8 cellular contexts compared by ENCODE assay signal in the genomic region with DNA sequence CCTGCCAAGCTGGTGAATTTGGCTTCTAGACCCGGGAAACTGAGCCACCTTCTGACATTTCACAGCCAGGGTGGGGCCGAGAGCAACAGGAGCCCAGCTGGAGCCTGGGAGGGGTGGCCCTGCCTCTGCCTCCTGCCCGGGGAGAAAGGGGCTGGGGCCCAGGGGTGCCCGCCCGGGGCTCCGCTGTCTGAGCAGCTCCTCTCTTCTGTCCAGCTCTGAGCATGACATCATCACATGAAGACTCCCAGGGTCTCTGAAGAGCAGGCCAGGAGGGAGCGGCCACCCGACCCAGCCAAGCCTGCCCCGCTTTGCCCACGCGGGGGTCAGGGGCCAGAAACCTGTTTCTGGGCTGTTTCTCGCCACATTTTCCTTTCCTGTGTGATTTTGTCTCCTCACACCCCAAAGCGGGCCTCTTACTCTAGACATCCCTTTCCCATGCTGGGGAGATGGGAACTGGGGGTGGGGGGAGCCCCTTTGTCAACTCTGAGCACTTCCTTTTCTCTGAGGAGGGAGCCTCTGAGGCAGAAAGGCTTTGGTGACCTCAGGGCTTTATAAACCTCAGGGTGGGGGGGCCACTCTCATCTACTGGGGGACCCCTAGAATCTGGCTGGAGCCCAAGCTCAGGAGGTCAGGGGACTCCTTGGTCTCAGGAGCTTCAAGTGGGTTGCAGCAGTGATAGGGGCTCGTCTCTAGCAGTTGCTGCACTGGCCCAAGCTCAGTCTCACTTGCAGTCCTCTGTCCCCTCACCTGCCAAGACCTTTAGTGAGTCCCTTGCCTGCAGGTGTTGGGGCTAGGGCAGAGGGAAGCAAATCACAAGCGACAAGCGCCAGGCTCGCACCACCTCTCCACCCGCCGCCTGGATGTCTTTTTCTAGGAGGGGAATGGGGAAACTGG. TPM values are rescaled to one million over a fixed set of nuclear protein-coding genes. Genes with fewer than 3 reads are reported as not detected.
DNase-seq lines count a peak whose midpoint lies in the region; ATAC-seq and TF ChIP-seq lines count a peak whose summit lies in the region.

No MANE protein-coding gene starts in this region.

- H3K9me3 ChIP-seq in vagina, result no peaks in the 10 kb centered on the region

- peak overlapping the region; percentile 98 to 100 (median 100) for H3K27ac Mint-ChIP-seq in naive B cell

- no peak for TF ChIP-seq POLR2A in vagina (IDR thresholded peaks at IDR 0.05)

- peak; percentile 65 for DNase-seq in activated naive CD4-positive, alpha-beta T cell treated with Interleukin-2 at 50 U/mL for 16 hours
- peak; percentile 75 for DNase-seq in naive B cell
- DNase-seq in vagina (ENCODE audit: extremely low spot score in 2 of 2), result no peak
- no peak for DNase-seq in kidney glomerular epithelial cell (lab: John Stamatoyannopoulos, UW)
- DNase-seq in NCI-H774 (lab: John Stamatoyannopoulos, UW), result no peak
- DNase-seq in NCI-H526 treated with DMSO at 0.1 percent for 48 hours (lab: John Stamatoyannopoulos, UW), result no peak

- H3K9me3 Mint-ChIP-seq in naive B cell, result no peaks in the 10 kb centered on the region

- peak overlapping the region; percentile 80 to 91 (median 87) for H3K4me3 Mint-ChIP-seq in naive B cell

- H3K36me3 Mint-ChIP-seq in naive B cell, result no peaks in the 10 kb centered on the region

- no peak for TF ChIP-seq CTCF in vagina (IDR thresholded peaks at IDR 0.05)

- peaks cover 67% of the 10 kb centered on the region for H3K4me1 ChIP-seq in vagina

- no peaks in the 10 kb centered on the region for H3K27me3 ChIP-seq in vagina

- H3K4me1 Mint-ChIP-seq in naive B cell, result peaks cover 49 to 83% (median 74%) of the 10 kb centered on the region in 3 donors

- peak overlapping the region; percentile 37 to 49 for H3K4me3 ChIP-seq in vagina

- peaks cover 0 to 13% of the 10 kb centered on the region in 2 donors for H3K36me3 ChIP-seq in vagina

- intact Hi-C loops in vagina (cut with DNase I), result no loop called here

- H3K27me3 Mint-ChIP-seq in naive B cell, result no peaks in the 10 kb centered on the region

- ATAC-seq in GM19328 (IDR thresholded peaks at IDR 0.05; ENCODE audit: unreplicated experiment) (peak; percentile 3), HG03066 (IDR thresholded peaks at IDR 0.05; ENCODE audit: low read depth, unreplicated experiment) (peak; percentile 9), naive B cell (ENCODE audit: low read depth in 2 of 2) (peak; percentile 10 to 11)

- peak overlapping the region; percentile 56 for H3K27ac ChIP-seq in vagina

RNA-seq across cellular contexts. Expression of a gene that starts 7.6 kb away (rescaled TPM):
- polyA plus RNA-seq in naive B cell (ENCODE audit: low read depth in 6 of 6), result 1 to 10 TPM; 2.5 to 6.2 (median 4.6) TPM
- 18.4 TPM for total RNA-seq in vagina

RNA-seq across cellular contexts. Expression of a gene that starts 32.5 kb away (rescaled TPM):
- under 1 TPM in 5 of 6 donors, not detected in 1; 0.09 to 0.71 (median 0.22) TPM for polyA plus RNA-seq in naive B cell (ENCODE audit: low read depth in 6 of 6)
- 8.8 TPM for total RNA-seq in vagina

RNA-seq across cellular contexts. Expression of a gene that starts 35.3 kb away (rescaled TPM):
- under 1 TPM in 2 of 6 donors, not detected in 4; 0.20 to 0.38 TPM for polyA plus RNA-seq in naive B cell (ENCODE audit: low read depth in 6 of 6)
- total RNA-seq in vagina, result 10.8 TPM

Comparison
In these comparisons a context has a peak if more than half of its experiments do, and no peak if none do; other contexts are left out.
1. DNase-seq: peak in activated naive CD4-positive, alpha-beta T cell treated with Interleukin-2 at 50 U/mL for 16 hours (single experiment) and naive B cell (single experiment); none in vagina (0 of 2), kidney glomerular epithelial cell (single experiment), NCI-H774 (single experiment) and NCI-H526 treated with DMSO at 0.1 percent for 48 hours (single experiment).
2. Peak in every context shown above with its lines, with median percentiles within 50 percentile points of each other: ATAC-seq.